Comparison of ENCODE assay signal across 8 cellular contexts in the genomic region with DNA sequence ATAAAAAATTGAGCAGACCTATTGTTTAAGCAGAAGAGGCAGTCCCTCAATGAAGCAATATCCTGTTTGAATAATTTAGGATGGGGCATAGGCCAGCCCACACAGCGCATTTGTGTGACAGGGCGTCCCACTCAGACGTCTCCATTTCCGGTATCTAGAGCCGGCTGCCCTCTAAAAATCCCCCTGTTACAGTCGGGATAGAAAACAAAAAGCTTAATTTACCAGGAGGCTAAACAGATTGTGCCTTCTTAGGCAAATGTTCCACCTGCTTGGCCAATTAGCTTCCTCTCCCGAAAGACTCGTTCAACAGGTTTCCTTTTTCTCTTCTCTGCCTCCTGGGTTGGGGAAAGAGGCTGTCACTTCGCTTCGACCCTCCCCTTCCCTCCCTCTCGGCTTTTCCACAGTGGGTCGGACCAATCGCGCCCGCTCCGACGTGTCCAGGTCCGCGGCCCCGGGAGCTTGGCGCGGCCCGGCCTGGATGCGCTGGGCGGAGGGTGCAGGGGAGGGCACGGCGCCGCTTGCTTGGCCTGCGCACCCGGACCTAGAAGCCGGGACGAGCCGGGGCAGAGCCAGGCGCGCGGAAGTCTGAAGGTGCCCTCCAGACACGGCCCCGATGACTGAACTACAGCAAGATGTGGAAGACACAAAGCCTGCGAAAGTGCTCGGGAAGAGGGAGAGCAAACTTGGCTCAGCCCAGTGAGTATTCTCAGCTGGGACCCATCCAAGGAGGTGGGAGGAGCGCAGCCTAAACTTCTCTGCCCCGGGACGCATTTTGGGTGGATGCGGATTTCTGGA. TPM values are rescaled to one million over a fixed set of nuclear protein-coding genes. Genes with fewer than 3 reads are reported as not detected.
DNase-seq lines count a peak whose midpoint lies in the region; ATAC-seq and TF ChIP-seq lines count a peak whose summit lies in the region.

A gene with protein sequence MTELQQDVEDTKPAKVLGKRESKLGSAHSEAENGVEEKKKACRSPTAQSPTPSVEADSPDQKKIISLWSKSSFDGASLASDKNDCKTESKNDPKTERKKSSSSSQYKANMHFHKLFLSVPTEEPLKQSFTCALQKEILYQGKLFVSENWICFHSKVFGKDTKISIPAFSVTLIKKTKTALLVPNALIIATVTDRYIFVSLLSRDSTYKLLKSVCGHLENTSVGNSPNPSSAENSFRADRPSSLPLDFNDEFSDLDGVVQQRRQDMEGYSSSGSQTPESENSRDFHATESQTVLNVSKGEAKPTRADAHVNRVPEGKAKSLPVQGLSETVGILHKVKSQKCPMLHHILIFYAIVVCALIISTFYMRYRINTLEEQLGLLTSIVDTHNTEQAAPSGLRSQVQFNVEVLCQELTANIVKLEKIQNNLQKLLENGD (plus strand): TSS at position 416 of the 795 bp plus-strand sequence. CDS start 198 bp downstream, at position 614.

- 0% methylated on average over 30 of the region's 44 CpGs for WGBS in esophagus muscularis mucosa

- no peaks in the 10 kb centered on the region for H3K9me3 ChIP-seq in esophagus muscularis mucosa
- no peaks in the 10 kb centered on the region for H3K9me3 ChIP-seq in muscle layer of colon (ENCODE audit: low read length)

- H3K27ac ChIP-seq in esophagus muscularis mucosa (replicated peaks in 1 of 4) = peak within 1 kb of the TSS; percentile 92 to 96 (median 96)
- peak within 1 kb of the TSS; percentile 95 for H3K27ac ChIP-seq in muscle layer of colon (ENCODE audit: low read depth, low read length)

- peak within 1 kb of the TSS; percentile 81 for H3K9ac ChIP-seq in muscle layer of colon (ENCODE audit: low read length)

- H3K4me1 ChIP-seq in esophagus muscularis mucosa (peaks cover 19 to 43% (median 42%) of the 10 kb centered on the region in 4 donors), muscle layer of colon (ENCODE audit: insufficient read depth, low read length) (peaks cover 6% of the 10 kb centered on the region)

- peak; percentile 89 for ATAC-seq in HG03432 (IDR thresholded peaks at IDR 0.05; ENCODE audit: unreplicated experiment)

- H3K27me3 ChIP-seq in esophagus muscularis mucosa (no peaks in the 10 kb centered on the region), muscle layer of colon (ENCODE audit: control insufficient read depth in 1 of 2, insufficient read depth in 2 of 2, low read length in 2 of 2) (no peaks in the 10 kb centered on the region)

- H3K36me3 ChIP-seq in esophagus muscularis mucosa (peaks cover 0 to 6% (median 1%) of the 10 kb centered on the region in 4 donors), muscle layer of colon (ENCODE audit: insufficient read depth, low read length) (no peaks in the 10 kb centered on the region)

- peak within 1 kb of the TSS; percentile 71 for H3K4me3 ChIP-seq in AG10803 (ENCODE audit: low read length)
- peak within 1 kb of the TSS; percentile 67 to 87 (median 72) for H3K4me3 ChIP-seq in esophagus muscularis mucosa
- peak within 1 kb of the TSS; percentile 62 to 82 for H3K4me3 ChIP-seq in muscle layer of colon (ENCODE audit: low read depth in 1 of 2, low read length in 2 of 2)

- TF ChIP-seq CTCF in AG10803 (conservative IDR thresholded peaks at IDR 0.05; ENCODE audit: low read length) = no peak
- TF ChIP-seq CTCF in esophagus muscularis mucosa (IDR thresholded peaks at IDR 0.05) = no peak

- TF ChIP-seq EP300 in esophagus muscularis mucosa (IDR thresholded peaks at IDR 0.05) = no peak

- peak; percentile 66 for TF ChIP-seq POLR2A in GM19193 (IDR thresholded peaks at IDR 0.05; ENCODE audit: extremely low read depth, insufficient read depth, insufficient read length)
- TF ChIP-seq POLR2A in esophagus muscularis mucosa (IDR thresholded peaks at IDR 0.05; ENCODE audit: low read depth) = peak; percentile 86

- DNase-seq in AG10803 (ENCODE audit: low read depth) = peak; percentile 91
- DNase-seq in NOMO-1 treated with dmso at 0.1 percent for 144 hours (lab: John Stamatoyannopoulos, UW; ENCODE audit: unreplicated experiment) = peak; percentile 75
- DNase-seq in activated T-cell treated with anti-CD3 and anti-CD28 coated beads, Interleukin-2, amount 50 U/mL, for 48 hours = peak; percentile 72 to 75
- DNase-seq in esophagus muscularis mucosa (ENCODE audit: extremely low spot score) = peak; percentile 96
- DNase-seq in stimulated activated CD8-positive, alpha-beta memory T cell treated with anti-CD3 and anti-CD28 coated beads, Interleukin-7, amount 100 ng/mL, for 1 hour (ENCODE audit: low read depth in 2 of 2) = peak; percentile 21 to 38

- intact Hi-C loops in esophagus muscularis mucosa (cut with DNase I) = loop anchor here (1.0 kb wide), 1 partner anchor 69 kb away; no protein-coding TSS in a partner anchor

RNA-seq across cellular contexts. Expression of the gene that starts here (rescaled TPM):
- total RNA-seq in esophagus muscularis mucosa = 10 to 100 TPM; 37.9 to 76.5 (median 49.4) TPM

Comparison
In these comparisons a context has a peak if more than half of its experiments do, and no peak if none do; other contexts are left out.
1. Peak in every context shown above with its lines: DNase-seq, ATAC-seq, H3K4me3 ChIP-seq and H3K27ac ChIP-seq.
2. DNase-seq: peak in every context shown above with its lines; median percentile 96 in esophagus muscularis mucosa; 91 in AG10803; 75 in NOMO-1 treated with dmso at 0.1 percent for 144 hours; 74 in activated T-cell treated with anti-CD3 and anti-CD28 coated beads, Interleukin-2, amount 50 U/mL, for 48 hours; 30 in stimulated activated CD8-positive, alpha-beta memory T cell treated with anti-CD3 and anti-CD28 coated beads, Interleukin-7, amount 100 ng/mL, for 1 hour.